9 cellular contexts compared by ENCODE assay signal in the genomic region with DNA sequence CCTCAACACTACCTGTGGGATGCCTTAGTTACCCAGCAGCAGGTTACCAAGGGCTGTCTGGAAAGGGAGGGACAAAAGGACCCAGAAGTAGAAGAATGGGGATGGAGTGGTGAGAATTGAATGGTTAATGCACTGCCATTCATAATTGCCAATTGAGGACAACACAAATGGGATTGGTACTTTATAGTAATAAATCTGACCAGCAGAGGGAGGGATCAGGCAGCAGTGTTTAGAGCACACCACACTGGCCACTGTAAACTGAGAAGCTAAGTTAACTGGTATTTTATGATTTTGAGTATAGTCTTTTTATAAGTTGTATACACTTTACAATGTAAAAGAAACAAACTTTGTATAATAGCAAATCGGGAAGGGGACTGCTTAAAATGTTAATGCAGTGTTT. TPM values are rescaled to one million over a fixed set of nuclear protein-coding genes. Genes with fewer than 3 reads are reported as not detected.
DNase-seq lines count a peak whose midpoint lies in the region; ATAC-seq and TF ChIP-seq lines count a peak whose summit lies in the region.
"Had no signal": no experiment of that assay in that cellular context is flagged by ENCODE, and none has a peak within 500 bp of the region (broad histone marks: within the 10 kb centered on the region; RNA-seq: fewer than 3 reads in every experiment).

No MANE protein-coding gene starts in this region.

- H3K9me3 ChIP-seq in A673 (ENCODE audit: low read depth, low read length, poor library complexity, severe bottlenecking) (no peaks in the 10 kb centered on the region), aorta (ENCODE audit: control insufficient read depth, low read length) (no peaks in the 10 kb centered on the region)

- ATAC-seq in aorta (ENCODE audit: low FRiP score) (no peak), HG03571 (IDR thresholded peaks at IDR 0.05; ENCODE audit: unreplicated experiment) (no peak)

- H3K36me3 Mint-ChIP-seq in activated T-helper 2 cell treated with anti-CD3 and anti-CD28 coated beads, Interferon-gamma antibody, Interleukin-2, Interleukin-4, amounts not matched to agents 10 μg/mL and 5 μg/mL and 100 μg/mL, durations not matched to agents 14 hours and 24 hours and 36 hours (ENCODE audit: low read depth) = peaks cover 68% of the 10 kb centered on the region

- H3K27ac Mint-ChIP-seq in activated T-helper 2 cell treated with anti-CD3 and anti-CD28 coated beads, Interferon-gamma antibody, Interleukin-2, Interleukin-4, amounts not matched to agents 10 μg/mL and 5 μg/mL and 100 μg/mL, durations not matched to agents 14 hours and 24 hours and 36 hours = no peak overlapping the region

- no TSS peak for BruUV-seq in A673 (replicated peaks; lab: Mats Ljungman, UMichigan)

- POLR2A ChIA-PET in A673 (lab: Charles Lee; ENCODE audit: low non-redundant PET) = no interaction called here

- H3K4me3 Mint-ChIP-seq in activated T-helper 2 cell treated with anti-CD3 and anti-CD28 coated beads, Interferon-gamma antibody, Interleukin-2, Interleukin-4, amounts not matched to agents 10 μg/mL and 5 μg/mL and 100 μg/mL, durations not matched to agents 14 hours and 24 hours and 36 hours (ENCODE audit: low read depth) = no peak overlapping the region

- H3K4me1 Mint-ChIP-seq in activated T-helper 2 cell treated with anti-CD3 and anti-CD28 coated beads, Interferon-gamma antibody, Interleukin-2, Interleukin-4, amounts not matched to agents 10 μg/mL and 5 μg/mL and 100 μg/mL, durations not matched to agents 14 hours and 24 hours and 36 hours (ENCODE audit: low read depth) = peaks cover 3% of the 10 kb centered on the region

- no peaks in the 10 kb centered on the region for H3K9me3 Mint-ChIP-seq in activated T-helper 2 cell treated with anti-CD3 and anti-CD28 coated beads, Interferon-gamma antibody, Interleukin-2, Interleukin-4, amounts not matched to agents 10 μg/mL and 5 μg/mL and 100 μg/mL, durations not matched to agents 14 hours and 24 hours and 36 hours

- no peak overlapping the region for H3K27ac ChIP-seq in A673 (ENCODE audit: low read depth, low read length, poor library complexity, severe bottlenecking)
- H3K27ac ChIP-seq in aorta (ENCODE audit: low read depth in 1 of 2, low read length in 2 of 2) = no peak overlapping the region

- DNase-seq in A673 (ENCODE audit: low spot score) (no peak), HuH-7 (ENCODE audit: low spot score) (peak; percentile 12), dermis blood vessel endothelial cell (peak; percentile 50), aorta (no peak)
- no peak for DNase-seq in activated T-helper 2 cell treated with anti-CD3 and anti-CD28 coated beads, Interferon-gamma antibody, Interleukin-2, Interleukin-4, amounts not matched to agents 10 μg/mL and 5 μg/mL and 100 μg/mL, durations not matched to agents 14 hours and 24 hours and 36 hours (ENCODE audit: low spot score)
- DNase-seq: activated CD8-positive, alpha-beta memory T cell treated with anti-CD3 and anti-CD28 coated beads for 24 hours; NCI-H774 had no signal

- intact Hi-C loops in A673 (cut with micrococcal nuclease; ENCODE audit: unreplicated experiment) (no loop called here), aorta (cut with DNase I) (no loop called here)
- intact Hi-C loops in activated T-helper 2 cell treated with anti-CD3 and anti-CD28 coated beads, Interferon-gamma antibody, Interleukin-2, Interleukin-4, amounts not matched to agents 10 μg/mL and 5 μg/mL and 100 μg/mL, durations not matched to agents 14 hours and 24 hours and 36 hours (cut with micrococcal nuclease) = no loop called here

- CTCF ChIA-PET in A673 (lab: Charles Lee) = interaction anchor here (0.6 kb wide), 1 partner anchor 128 kb away, joined by 6 read pairs; no protein-coding TSS in a partner anchor

- H3K36me3 ChIP-seq in A673 (ENCODE audit: insufficient read depth, low read length, poor library complexity, severe bottlenecking) = peaks cover 86% of the 10 kb centered on the region
- H3K36me3 ChIP-seq in aorta (ENCODE audit: control insufficient read depth in 1 of 2, insufficient read depth in 2 of 2, low read length in 1 of 2) = peaks cover 8% of the 10 kb centered on the region in 2 donors

- H3K4me1 ChIP-seq in A673 (ENCODE audit: insufficient read depth, low read length, poor library complexity, severe bottlenecking) (no peaks in the 10 kb centered on the region), aorta (ENCODE audit: control insufficient read depth in 1 of 2, insufficient read depth in 2 of 2, low read length in 2 of 2) (peaks cover 0 to 4% of the 10 kb centered on the region in 2 donors)

- WGBS in aorta, 2 donors = 16 to 21% methylated on average over 1 of the region's 1 CpG

- H3K4me3 ChIP-seq in A673 (ENCODE audit: low read depth, low read length, poor library complexity, severe bottlenecking) (no peak overlapping the region), aorta (ENCODE audit: low read length in 2 of 2) (no peak overlapping the region)

- H3K27me3 ChIP-seq in A673 (replicated peaks; ENCODE audit: insufficient read depth, low read depth, low read length, poor library complexity) (no peaks in the 10 kb centered on the region), aorta (ENCODE audit: control insufficient read depth in 1 of 2, insufficient read depth in 2 of 2, low read length in 1 of 2) (no peaks in the 10 kb centered on the region)

- no peaks in the 10 kb centered on the region for H3K27me3 Mint-ChIP-seq in activated T-helper 2 cell treated with anti-CD3 and anti-CD28 coated beads, Interferon-gamma antibody, Interleukin-2, Interleukin-4, amounts not matched to agents 10 μg/mL and 5 μg/mL and 100 μg/mL, durations not matched to agents 14 hours and 24 hours and 36 hours (ENCODE audit: low read depth)

- peak; percentile 47 for TF ChIP-seq CTCF in A673 (conservative IDR thresholded peaks at IDR 0.05; ENCODE audit: low read depth, low read length)

RNA-seq across cellular contexts. Expression of gene TBRG1, which starts 10.7 kb away (rescaled TPM):
- total RNA-seq in A673 (2021) (37.8 and 44.4 TPM in 2 replicates), dermis blood vessel endothelial cell (17.5 and 18.4 TPM in 2 replicates), aorta (10 to 100 TPM; 42.7 to 47.9 TPM)
- 36.1 and 37.4 TPM in 2 replicates for total RNA-seq in activated T-helper 2 cell treated with anti-CD3 and anti-CD28 coated beads, Interferon-gamma antibody, Interleukin-2, Interleukin-4, amounts not matched to agents 10 μg/mL and 5 μg/mL and 100 μg/mL, durations not matched to agents 14 hours and 24 hours and 36 hours
- 10 to 100 TPM; 20.5 to 65.4 TPM for polyA plus RNA-seq in aorta

RNA-seq across cellular contexts. Expression of gene PANX3, which starts 22.1 kb away (rescaled TPM):
- not detected in 2 replicates for total RNA-seq in A673 (2021)
- total RNA-seq in dermis blood vessel endothelial cell = not detected in 2 replicates
- total RNA-seq in activated T-helper 2 cell treated with anti-CD3 and anti-CD28 coated beads, Interferon-gamma antibody, Interleukin-2, Interleukin-4, amounts not matched to agents 10 μg/mL and 5 μg/mL and 100 μg/mL, durations not matched to agents 14 hours and 24 hours and 36 hours = not detected in 2 replicates
- not detected for total RNA-seq in aorta
- polyA plus RNA-seq in aorta = not detected
- total RNA-seq: mesenteric fat pad had no signal

RNA-seq across cellular contexts. Expression of gene SIAE, which starts 40.2 kb away (rescaled TPM):
- 11.2 and 12.0 TPM in 2 replicates for total RNA-seq in A673 (2021)
- total RNA-seq in dermis blood vessel endothelial cell = 20.8 and 22.0 TPM in 2 replicates
- total RNA-seq in activated T-helper 2 cell treated with anti-CD3 and anti-CD28 coated beads, Interferon-gamma antibody, Interleukin-2, Interleukin-4, amounts not matched to agents 10 μg/mL and 5 μg/mL and 100 μg/mL, durations not matched to agents 14 hours and 24 hours and 36 hours = 5.0 and 5.2 TPM in 2 replicates
- 10 to 100 TPM; 11.5 to 24.8 TPM for total RNA-seq in aorta
- 10 to 100 TPM in 1 of 2 donors, 1 to 10 TPM in 1; 6.9 to 14.8 TPM for polyA plus RNA-seq in aorta

RNA-seq across cellular contexts. Expression of gene SPA17, which starts 40.3 kb away (rescaled TPM):
- total RNA-seq in A673 (2021) (22.9 and 25.8 TPM in 2 replicates), dermis blood vessel endothelial cell (5.8 and 6.9 TPM in 2 replicates), aorta (1 to 10 TPM; 2.7 to 3.9 TPM)
- 2.3 and 2.9 TPM in 2 replicates for total RNA-seq in activated T-helper 2 cell treated with anti-CD3 and anti-CD28 coated beads, Interferon-gamma antibody, Interleukin-2, Interleukin-4, amounts not matched to agents 10 μg/mL and 5 μg/mL and 100 μg/mL, durations not matched to agents 14 hours and 24 hours and 36 hours
- 1 to 10 TPM; 4.8 to 7.1 TPM for polyA plus RNA-seq in aorta

Comparison
In these comparisons a context has a peak if more than half of its experiments do, and no peak if none do; other contexts are left out.
1. DNase-seq: peak in HuH-7 (single experiment) and dermis blood vessel endothelial cell (single experiment); none in A673 (single experiment), activated T-helper 2 cell treated with anti-CD3 and anti-CD28 coated beads, Interferon-gamma antibody, Interleukin-2, Interleukin-4, amounts not matched to agents 10 μg/mL and 5 μg/mL and 100 μg/mL, durations not matched to agents 14 hours and 24 hours and 36 hours (single experiment) and aorta (0 of 2).